Comparison of ENCODE assay signal across 8 cellular contexts in genomic region chr14:95318870-95319311, GRCh38. TPM values are rescaled to one million over a fixed set of nuclear protein-coding genes. Genes with fewer than 3 reads are reported as not detected.
DNase-seq lines count a peak whose midpoint lies in the region; ATAC-seq and TF ChIP-seq lines count a peak whose summit lies in the region.

No MANE protein-coding gene starts in this region.

- H3K9ac ChIP-seq in OCI-LY1 (ENCODE audit: low read length) = no peak overlapping the region; the same call in 1 of the 2 replicates
- peak overlapping the region; percentile 74 for H3K9ac ChIP-seq in endocrine pancreas (ENCODE audit: control insufficient read depth, insufficient read depth, low read length)

- H3F3A ChIP-seq in OCI-LY1 (ENCODE audit: insufficient read depth, low read length) = no peaks in the 10 kb centered on the region

- peak overlapping the region; percentile 77 for H3K4me3 ChIP-seq in OCI-LY1 (ENCODE audit: low read depth, low read length, poor library complexity, severe bottlenecking)
- H3K4me3 ChIP-seq in endocrine pancreas (ENCODE audit: control insufficient read depth, insufficient read depth, low read length) = peak overlapping the region; percentile 37
- peak overlapping the region; percentile 73 for H3K4me3 ChIP-seq in neuron (ENCODE audit: low read length)

- no peaks in the 10 kb centered on the region for H3K36me3 Mint-ChIP-seq in CD4-positive, alpha-beta T cell (ENCODE audit: low read depth)

- H3K36me3 ChIP-seq in OCI-LY1 (ENCODE audit: insufficient read depth, low read length) = no peaks in the 10 kb centered on the region
- H3K36me3 ChIP-seq in endocrine pancreas (ENCODE audit: control insufficient read depth, insufficient read depth, low read length) = no peaks in the 10 kb centered on the region
- H3K36me3 ChIP-seq in neuron (ENCODE audit: insufficient read depth, low read length) = no peaks in the 10 kb centered on the region

- POLR2A ChIA-PET in CD4-positive, alpha-beta T cell (lab: Charles Lee) = no interaction called here

- DNase-seq in CD4-positive, alpha-beta T cell = peak in 2 of 10 experiments; percentile 5 to 7
- no peak for DNase-seq in NCI-H2081 (lab: John Stamatoyannopoulos, UW)
- DNase-seq in NCI-H1048 (lab: John Stamatoyannopoulos, UW) = no peak
- DNase-seq in central memory CD4-positive, alpha-beta T cell = no peak

- ATAC-seq in CD4-positive, alpha-beta T cell (ENCODE audit: poor library complexity) = peak; percentile 9
- ATAC-seq in GM21619 (IDR thresholded peaks at IDR 0.05; ENCODE audit: unreplicated experiment) = no peak

- H3K9me2 ChIP-seq in OCI-LY1 (ENCODE audit: low read depth, low read length) = no peaks in the 10 kb centered on the region

- H3K9me3 Mint-ChIP-seq in CD4-positive, alpha-beta T cell = no peaks in the 10 kb centered on the region

- CTCF ChIA-PET in CD4-positive, alpha-beta T cell (lab: Charles Lee) = no interaction called here

- peak overlapping the region; percentile 76 for H3K4me3 Mint-ChIP-seq in CD4-positive, alpha-beta T cell

- H3K27ac ChIP-seq in CD4-positive, alpha-beta T cell (ENCODE audit: low read depth, low read length) = no peak overlapping the region
- H3K27ac ChIP-seq in OCI-LY1 (ENCODE audit: low read depth, low read length, poor library complexity, severe bottlenecking) = no peak overlapping the region

- peaks cover 15% of the 10 kb centered on the region for H3K4me1 Mint-ChIP-seq in CD4-positive, alpha-beta T cell (ENCODE audit: low read depth)

- H3K4me1 ChIP-seq in OCI-LY1 (ENCODE audit: insufficient read depth, low read length, severe bottlenecking) = peaks cover 15% of the 10 kb centered on the region
- no peaks in the 10 kb centered on the region for H3K4me1 ChIP-seq in endocrine pancreas (ENCODE audit: control insufficient read depth, insufficient read depth, low read length)
- peaks cover 20% of the 10 kb centered on the region for H3K4me1 ChIP-seq in neuron (ENCODE audit: insufficient read depth, low read length)

- H3K27me3 ChIP-seq in CD4-positive, alpha-beta T cell (ENCODE audit: control insufficient read depth, insufficient read depth, low read length) = peaks cover 15% of the 10 kb centered on the region
- H3K27me3 ChIP-seq in OCI-LY1 (ENCODE audit: insufficient read depth, low read length) = peaks cover 7% of the 10 kb centered on the region; the same call in 1 of the 2 replicates
- no peaks in the 10 kb centered on the region for H3K27me3 ChIP-seq in endocrine pancreas (ENCODE audit: control insufficient read depth, insufficient read depth, low read length)
- H3K27me3 ChIP-seq in neuron (ENCODE audit: insufficient read depth, low read length) = peaks cover 4% of the 10 kb centered on the region

- peaks cover 38% of the 10 kb centered on the region for H3K27me3 Mint-ChIP-seq in CD4-positive, alpha-beta T cell

- no peak overlapping the region for H3K27ac Mint-ChIP-seq in CD4-positive, alpha-beta T cell

- intact Hi-C loops in CD4-positive, alpha-beta T cell (cut with DNase I, micrococcal nuclease) = loop anchor here in 1 of 2 experiments (10.0 kb wide), 1 partner anchor 216 kb away; the partner anchor contains the start of gene GLRX5

- H3K79me2 ChIP-seq in OCI-LY1 (ENCODE audit: insufficient read depth, low read length) = no peaks in the 10 kb centered on the region

- H3K9me3 ChIP-seq in CD4-positive, alpha-beta T cell (ENCODE audit: control insufficient read depth, low read length) = no peaks in the 10 kb centered on the region
- H3K9me3 ChIP-seq in OCI-LY1 (ENCODE audit: low read length) = no peaks in the 10 kb centered on the region
- H3K9me3 ChIP-seq in endocrine pancreas (ENCODE audit: control insufficient read depth, low read length) = no peaks in the 10 kb centered on the region
- H3K9me3 ChIP-seq in neuron (ENCODE audit: low read length) = no peaks in the 10 kb centered on the region

- H4K20me1 ChIP-seq in OCI-LY1 (ENCODE audit: insufficient read depth, low read length) = no peaks in the 10 kb centered on the region

- no peak overlapping the region for H2AFZ ChIP-seq in OCI-LY1 (ENCODE audit: low read length)
- H2AFZ ChIP-seq in neuron (ENCODE audit: low read depth, low read length) = peak overlapping the region; percentile 98

- peak overlapping the region; percentile 99 for H3K4me2 ChIP-seq in OCI-LY1 (ENCODE audit: low read length)

- no peak for TF ChIP-seq CTCF in CD4-positive, alpha-beta T cell (IDR thresholded peaks at IDR 0.05)
- no peak for TF ChIP-seq CTCF in OCI-LY1 (IDR thresholded peaks at IDR 0.05; ENCODE audit: low read length)

RNA-seq across cellular contexts. Expression of gene CLMN, which starts 0.8 kb away (rescaled TPM):
- under 1 TPM; 0.27 to 0.67 TPM for total RNA-seq in CD4-positive, alpha-beta T cell
